ENCODE assay signal across 26 cellular contexts in genomic region chr5:128673411-128673957, GRCh38.
"Had no signal": no experiment of that assay in that cellular context is flagged by ENCODE, and none has a peak within 500 bp of the region (broad histone marks: within the 10 kb centered on the region; RNA-seq: fewer than 3 reads in every experiment).

No MANE protein-coding gene starts in this region.

- H3K9ac ChIP-seq: KMS-11 had no signal

- H3K9me3 Mint-ChIP-seq: activated CD4-positive, alpha-beta memory T cell treated with anti-CD3 and anti-CD28 coated beads, Interleukin-2, amount 10 ng/mL, durations not matched to agents 7 days and 5 days had no signal

- H3K4me2 ChIP-seq: KMS-11 had no signal

- H3K36me3 Mint-ChIP-seq: activated naive CD8-positive, alpha-beta T cell treated with anti-CD3 and anti-CD28 coated beads, Interleukin-2, amount 10 ng/mL, durations not matched to agents 7 days and 5 days had no signal

- H3K27me3 Mint-ChIP-seq: activated CD4-positive, alpha-beta memory T cell treated with anti-CD3 and anti-CD28 coated beads, Interleukin-2, amount 10 ng/mL, durations not matched to agents 7 days and 5 days; activated naive CD8-positive, alpha-beta T cell treated with anti-CD3 and anti-CD28 coated beads, Interleukin-2, amount 10 ng/mL, durations not matched to agents 7 days and 5 days had no signal

- H3K36me3 ChIP-seq: breast epithelium, SJSA1, WERI-Rb-1 had no signal

- H3K27ac Mint-ChIP-seq: activated CD4-positive, alpha-beta memory T cell treated with anti-CD3 and anti-CD28 coated beads, Interleukin-2, amount 10 ng/mL, durations not matched to agents 7 days and 5 days; activated CD4-positive, alpha-beta T cell treated with anti-CD3 and anti-CD28 coated beads for 36 hours; activated naive CD8-positive, alpha-beta T cell treated with anti-CD3 and anti-CD28 coated beads, Interleukin-2, amount 10 ng/mL, durations not matched to agents 7 days and 5 days; activated T-helper 17 cell treated with anti-CD3 and anti-CD28 coated beads, Interleukin-2, amount 50 U/mL, for 72 hours; T-helper 17 cell had no signal

- FAIRE-seq: RCC 7860 had no signal

- H3K4me1 ChIP-seq: breast epithelium had no signal

- DNase-seq: activated CD4-positive, alpha-beta memory T cell treated with anti-CD3 and anti-CD28 coated beads, Interleukin-2, amount 10 ng/mL, durations not matched to agents 7 days and 5 days; activated CD4-positive, alpha-beta T cell treated with anti-CD3 and anti-CD28 coated beads for 36 hours; activated CD4-positive, alpha-beta T cell treated with anti-CD3 and anti-CD28 coated beads, Interleukin-2, amount 50 U/mL, for 1 hour; activated gamma-delta T cell; activated naive CD4-positive, alpha-beta T cell treated with anti-CD3 and anti-CD28 coated beads, Interleukin-2, amount 50 U/mL, for 16 hours; activated naive CD8-positive, alpha-beta T cell treated with anti-CD3 and anti-CD28 coated beads, Interleukin-2, amount 10 ng/mL, durations not matched to agents 7 days and 5 days; activated T-cell treated with anti-CD3 and anti-CD28 coated beads for 4 hours; activated T-cell treated with anti-CD3 and anti-CD28 coated beads, Interleukin-2, amount 50 U/mL, for 48 hours; aorta; caudate nucleus; NCI-H1092; NCI-H1417 treated with DMSO at 0.1 percent for 48 hours; NCI-H1694; NCI-H2029; NCI-H2107; NCI-H510A treated with DMSO at 0.1 percent for 48 hours; PC-3; SHP77; T-helper 17 cell; T1000; WERI-Rb-1 had no signal

- H3K4me1 Mint-ChIP-seq: activated CD4-positive, alpha-beta memory T cell treated with anti-CD3 and anti-CD28 coated beads, Interleukin-2, amount 10 ng/mL, durations not matched to agents 7 days and 5 days; activated CD4-positive, alpha-beta T cell treated with anti-CD3 and anti-CD28 coated beads for 36 hours; activated naive CD8-positive, alpha-beta T cell treated with anti-CD3 and anti-CD28 coated beads, Interleukin-2, amount 10 ng/mL, durations not matched to agents 7 days and 5 days; activated T-helper 17 cell treated with anti-CD3 and anti-CD28 coated beads, Interleukin-2, amount 50 U/mL, for 72 hours had no signal

- H3K27ac ChIP-seq: breast epithelium, KMS-11, SJSA1, WERI-Rb-1 had no signal

- H3K4me3 Mint-ChIP-seq: activated CD4-positive, alpha-beta memory T cell treated with anti-CD3 and anti-CD28 coated beads, Interleukin-2, amount 10 ng/mL, durations not matched to agents 7 days and 5 days; activated CD4-positive, alpha-beta T cell treated with anti-CD3 and anti-CD28 coated beads for 36 hours; activated naive CD8-positive, alpha-beta T cell treated with anti-CD3 and anti-CD28 coated beads, Interleukin-2, amount 10 ng/mL, durations not matched to agents 7 days and 5 days; activated T-helper 17 cell treated with anti-CD3 and anti-CD28 coated beads, Interleukin-2, amount 50 U/mL, for 72 hours; T-helper 17 cell had no signal

- H3K4me3 ChIP-seq: breast epithelium, SJSA1 had no signal

- H3K27me3 ChIP-seq: breast epithelium, SJSA1 had no signal

- H3K9me3 ChIP-seq: SJSA1 had no signal
